Comparison of ENCODE assay signal across 26 cellular contexts in genomic region chr3:154125378-154126030, GRCh38. TPM values are rescaled to one million over a fixed set of nuclear protein-coding genes. Genes with fewer than 3 reads are reported as not detected.
DNase-seq lines count a peak whose midpoint lies in the region; ATAC-seq and TF ChIP-seq lines count a peak whose summit lies in the region.
"Had no signal": no experiment of that assay in that cellular context is flagged by ENCODE, and none has a peak within 500 bp of the region (broad histone marks: within the 10 kb centered on the region; RNA-seq: fewer than 3 reads in every experiment).

No MANE protein-coding gene starts in this region.

- peaks cover 29% of the 10 kb centered on the region for H3K4me1 Mint-ChIP-seq in Caco-2 (ENCODE audit: low read depth, unreplicated experiment)
- peaks cover 13% of the 10 kb centered on the region for H3K4me1 Mint-ChIP-seq in activated T-helper 2 cell treated with anti-CD3 and anti-CD28 coated beads, Interferon-gamma antibody, Interleukin-2, Interleukin-4, amounts not matched to agents 10 μg/mL and 5 μg/mL and 100 μg/mL, durations not matched to agents 14 hours and 24 hours and 36 hours (ENCODE audit: low read depth)

- POLR2A ChIA-PET in Caco-2 (lab: Charles Lee), result no interaction called here

- H3K36me3 ChIP-seq in Caco-2 (ENCODE audit: control insufficient read depth, insufficient read depth, low read length), result peaks cover 4% of the 10 kb centered on the region
- H3K36me3 ChIP-seq in rectal smooth muscle tissue (ENCODE audit: control insufficient read depth, insufficient read depth, low read length), result no peaks in the 10 kb centered on the region
- H3K36me3 ChIP-seq in MM.1S (replicated peaks; ENCODE audit: insufficient read depth, low read length), result no peaks in the 10 kb centered on the region
- H3K36me3 ChIP-seq: brain microvascular endothelial cell had no signal

- H3K9me3 ChIP-seq in Caco-2 (no peaks in the 10 kb centered on the region), MM.1S (replicated peaks; ENCODE audit: insufficient read depth, low read length) (no peaks in the 10 kb centered on the region)
- H3K9me3 ChIP-seq: HAP-1, Peyer's patch, SJCRH30, suprapubic skin had no signal

- H4K20me1 ChIP-seq in MM.1S (ENCODE audit: insufficient read depth, low read length), result no peaks in the 10 kb centered on the region

- H3K36me3 Mint-ChIP-seq in Caco-2 (ENCODE audit: insufficient read depth, unreplicated experiment), result peaks cover 25% of the 10 kb centered on the region
- no peaks in the 10 kb centered on the region for H3K36me3 Mint-ChIP-seq in activated T-helper 2 cell treated with anti-CD3 and anti-CD28 coated beads, Interferon-gamma antibody, Interleukin-2, Interleukin-4, amounts not matched to agents 10 μg/mL and 5 μg/mL and 100 μg/mL, durations not matched to agents 14 hours and 24 hours and 36 hours (ENCODE audit: low read depth)
- H3K36me3 Mint-ChIP-seq: stimulated activated effector memory CD8-positive, alpha-beta T cell treated with anti-CD3 and anti-CD28 coated beads, Interleukin-12 subunit alpha, Interleukin-12 subunit beta, amount 100 ng/mL, for 72 hours had no signal

- TF ChIP-seq CTCF in Caco-2 (IDR thresholded peaks at IDR 0.05; ENCODE audit: insufficient read depth in 1 of 2, low read depth in 1 of 2, low read length in 1 of 2, severe bottlenecking in 1 of 2, unreplicated experiment in 1 of 2), result no peak
- no peak for TF ChIP-seq CTCF in MM.1S (IDR thresholded peaks at IDR 0.05; ENCODE audit: low read length)

- ATAC-seq in left colon (peak; percentile 38), HG03520 (IDR thresholded peaks at IDR 0.05; ENCODE audit: unreplicated experiment) (no peak)
- ATAC-seq: activated CD4-positive, CD25-positive, alpha-beta regulatory T cell treated with anti-CD3 and anti-CD28 coated beads, Interleukin-2, amount 50 U/mL, for 24 hours; esophagus mucosa; left ventricle myocardium superior; stimulated activated effector memory CD8-positive, alpha-beta T cell treated with anti-CD3 and anti-CD28 coated beads, Interleukin-12 subunit alpha, Interleukin-12 subunit beta, amount 100 ng/mL, for 72 hours had no signal

- H3K9me2 ChIP-seq in MM.1S (replicated peaks; ENCODE audit: insufficient read depth, low read length), result no peaks in the 10 kb centered on the region

- H3K27ac ChIP-seq in rectal smooth muscle tissue (ENCODE audit: low read depth, low read length) (no peak overlapping the region), MM.1S (ENCODE audit: low read length) (no peak overlapping the region)
- H3K27ac ChIP-seq: brain microvascular endothelial cell, Peyer's patch, SJCRH30, suprapubic skin had no signal

- no peaks in the 10 kb centered on the region for H3K9me3 Mint-ChIP-seq in Caco-2 (ENCODE audit: unreplicated experiment)
- no peaks in the 10 kb centered on the region for H3K9me3 Mint-ChIP-seq in activated T-helper 2 cell treated with anti-CD3 and anti-CD28 coated beads, Interferon-gamma antibody, Interleukin-2, Interleukin-4, amounts not matched to agents 10 μg/mL and 5 μg/mL and 100 μg/mL, durations not matched to agents 14 hours and 24 hours and 36 hours
- H3K9me3 Mint-ChIP-seq: activated CD4-positive, alpha-beta memory T cell treated with anti-CD3 and anti-CD28 coated beads, Interleukin-2, amount 10 ng/mL, durations not matched to agents 7 days and 5 days; stimulated activated effector memory CD8-positive, alpha-beta T cell treated with anti-CD3 and anti-CD28 coated beads, Interleukin-12 subunit alpha, Interleukin-12 subunit beta, amount 100 ng/mL, for 72 hours had no signal

- BruUV-seq in Caco-2 (replicated peaks; lab: Mats Ljungman, UMichigan), result no TSS peak

- no peak overlapping the region for H2AFZ ChIP-seq in MM.1S (ENCODE audit: low read length)

- H3K4me2 ChIP-seq in MM.1S (ENCODE audit: low read depth, low read length), result no peak overlapping the region

- intact Hi-C loops in Caco-2 (cut with micrococcal nuclease; ENCODE audit: unreplicated experiment) (loop anchor here (1.0 kb wide), 2 partner anchors 8 to 15 kb away; no protein-coding TSS in a partner anchor), left colon (cut with DNase I, micrococcal nuclease) (no loop called here)
- intact Hi-C loops in activated T-helper 2 cell treated with anti-CD3 and anti-CD28 coated beads, Interferon-gamma antibody, Interleukin-2, Interleukin-4, amounts not matched to agents 10 μg/mL and 5 μg/mL and 100 μg/mL, durations not matched to agents 14 hours and 24 hours and 36 hours (cut with micrococcal nuclease), result no loop called here

- no peaks in the 10 kb centered on the region for H3K79me2 ChIP-seq in MM.1S (ENCODE audit: low read length)

- H3K27me3 Mint-ChIP-seq in Caco-2 (ENCODE audit: insufficient read depth, unreplicated experiment), result no peaks in the 10 kb centered on the region
- peaks cover 35% of the 10 kb centered on the region for H3K27me3 Mint-ChIP-seq in activated T-helper 2 cell treated with anti-CD3 and anti-CD28 coated beads, Interferon-gamma antibody, Interleukin-2, Interleukin-4, amounts not matched to agents 10 μg/mL and 5 μg/mL and 100 μg/mL, durations not matched to agents 14 hours and 24 hours and 36 hours (ENCODE audit: low read depth)

- H3K4me3 ChIP-seq in Caco-2 (ENCODE audit: low read depth, low read length) (no peak overlapping the region), rectal smooth muscle tissue (ENCODE audit: low read length) (peak overlapping the region; percentile 4), MM.1S (ENCODE audit: low read length) (no peak overlapping the region)
- H3K4me3 ChIP-seq: HAP-1, SJCRH30, suprapubic skin had no signal

- CTCF ChIA-PET in Caco-2 (lab: Charles Lee), result interaction anchor here (1.3 kb wide), 1 partner anchor 12 kb away, joined by 6 read pairs; no protein-coding TSS in a partner anchor

- no peaks in the 10 kb centered on the region for H3K27me3 ChIP-seq in Caco-2 (replicated peaks; ENCODE audit: control insufficient read depth, insufficient read depth, low read length)
- H3K27me3 ChIP-seq in rectal smooth muscle tissue (ENCODE audit: control insufficient read depth, insufficient read depth, low read length), result no peaks in the 10 kb centered on the region
- no peaks in the 10 kb centered on the region for H3K27me3 ChIP-seq in MM.1S (replicated peaks; ENCODE audit: insufficient read depth, low read length)
- H3K27me3 ChIP-seq: brain microvascular endothelial cell, Peyer's patch, SJCRH30, suprapubic skin had no signal

- H3K4me1 ChIP-seq in Caco-2 (peaks cover 35% of the 10 kb centered on the region), rectal smooth muscle tissue (ENCODE audit: control insufficient read depth, insufficient read depth, low read length) (peaks cover 15% of the 10 kb centered on the region), MM.1S (ENCODE audit: low read length) (peaks cover 9% of the 10 kb centered on the region)

- DNase-seq in Caco-2, result peak in 1 of 2 experiments; percentile 31
- DNase-seq in NCI-H526 treated with DMSO at 0.1 percent for 48 hours (lab: John Stamatoyannopoulos, UW), result peak; percentile 76
- DNase-seq in left colon, result no peak
- DNase-seq in NCI-H2196 (lab: John Stamatoyannopoulos, UW; ENCODE audit: unreplicated experiment), result no peak
- DNase-seq in MM.1S, result no peak
- DNase-seq in activated T-helper 2 cell treated with anti-CD3 and anti-CD28 coated beads, Interferon-gamma antibody, Interleukin-2, Interleukin-4, amounts not matched to agents 10 μg/mL and 5 μg/mL and 100 μg/mL, durations not matched to agents 14 hours and 24 hours and 36 hours (ENCODE audit: low spot score), result no peak
- DNase-seq: ACHN; activated CD4-positive, alpha-beta memory T cell treated with anti-CD3 and anti-CD28 coated beads, Interleukin-2, amount 10 ng/mL, durations not matched to agents 7 days and 5 days; activated gamma-delta T cell; brain microvascular endothelial cell; effector memory CD4-positive, alpha-beta T cell; foreskin melanocyte; left ventricle myocardium superior; NCI-H1105; NCI-H1930; Peyer's patch; SJCRH30; stimulated activated CD4-positive, alpha-beta T cell treated with anti-CD3 and anti-CD28 coated beads, Interleukin-2, amount 100 ng/mL, for 48 hours; T-helper 1 cell had no signal

- H3F3A ChIP-seq in MM.1S (ENCODE audit: insufficient read depth, low read length), result 0 out of 2 replicates have a peak, but pooled peaks cover 4% of the 10 kb centered on the region

- H3K4me3 Mint-ChIP-seq in Caco-2 (ENCODE audit: unreplicated experiment), result peak overlapping the region; percentile 74
- no peak overlapping the region for H3K4me3 Mint-ChIP-seq in activated T-helper 2 cell treated with anti-CD3 and anti-CD28 coated beads, Interferon-gamma antibody, Interleukin-2, Interleukin-4, amounts not matched to agents 10 μg/mL and 5 μg/mL and 100 μg/mL, durations not matched to agents 14 hours and 24 hours and 36 hours (ENCODE audit: low read depth)
- H3K4me3 Mint-ChIP-seq: activated CD4-positive, alpha-beta memory T cell treated with anti-CD3 and anti-CD28 coated beads, Interleukin-2, amount 10 ng/mL, durations not matched to agents 7 days and 5 days; stimulated activated effector memory CD8-positive, alpha-beta T cell treated with anti-CD3 and anti-CD28 coated beads, Interleukin-12 subunit alpha, Interleukin-12 subunit beta, amount 100 ng/mL, for 72 hours had no signal

- H3K27ac Mint-ChIP-seq in Caco-2 (ENCODE audit: unreplicated experiment), result peak overlapping the region; percentile 63
- H3K27ac Mint-ChIP-seq in activated T-helper 2 cell treated with anti-CD3 and anti-CD28 coated beads, Interferon-gamma antibody, Interleukin-2, Interleukin-4, amounts not matched to agents 10 μg/mL and 5 μg/mL and 100 μg/mL, durations not matched to agents 14 hours and 24 hours and 36 hours, result no peak overlapping the region
- H3K27ac Mint-ChIP-seq: activated CD4-positive, alpha-beta memory T cell treated with anti-CD3 and anti-CD28 coated beads, Interleukin-2, amount 10 ng/mL, durations not matched to agents 7 days and 5 days; stimulated activated effector memory CD8-positive, alpha-beta T cell treated with anti-CD3 and anti-CD28 coated beads, Interleukin-12 subunit alpha, Interleukin-12 subunit beta, amount 100 ng/mL, for 72 hours had no signal

- H3K9ac ChIP-seq in rectal smooth muscle tissue (ENCODE audit: low read length) (no peak overlapping the region), MM.1S (ENCODE audit: low read length) (no peak overlapping the region)

RNA-seq across cellular contexts. Expression of gene ARHGEF26, which starts 4.3 kb away (rescaled TPM):
- total RNA-seq in Caco-2 (2022), result 19.3 and 20.8 TPM in 2 replicates
- total RNA-seq in left colon, result 1 to 10 TPM; 3.3 to 9.1 TPM
- 0.18 and 0.28 TPM in 2 replicates for total RNA-seq in activated T-helper 2 cell treated with anti-CD3 and anti-CD28 coated beads, Interferon-gamma antibody, Interleukin-2, Interleukin-4, amounts not matched to agents 10 μg/mL and 5 μg/mL and 100 μg/mL, durations not matched to agents 14 hours and 24 hours and 36 hours
